8 cellular contexts compared by ENCODE assay signal in the genomic region with DNA sequence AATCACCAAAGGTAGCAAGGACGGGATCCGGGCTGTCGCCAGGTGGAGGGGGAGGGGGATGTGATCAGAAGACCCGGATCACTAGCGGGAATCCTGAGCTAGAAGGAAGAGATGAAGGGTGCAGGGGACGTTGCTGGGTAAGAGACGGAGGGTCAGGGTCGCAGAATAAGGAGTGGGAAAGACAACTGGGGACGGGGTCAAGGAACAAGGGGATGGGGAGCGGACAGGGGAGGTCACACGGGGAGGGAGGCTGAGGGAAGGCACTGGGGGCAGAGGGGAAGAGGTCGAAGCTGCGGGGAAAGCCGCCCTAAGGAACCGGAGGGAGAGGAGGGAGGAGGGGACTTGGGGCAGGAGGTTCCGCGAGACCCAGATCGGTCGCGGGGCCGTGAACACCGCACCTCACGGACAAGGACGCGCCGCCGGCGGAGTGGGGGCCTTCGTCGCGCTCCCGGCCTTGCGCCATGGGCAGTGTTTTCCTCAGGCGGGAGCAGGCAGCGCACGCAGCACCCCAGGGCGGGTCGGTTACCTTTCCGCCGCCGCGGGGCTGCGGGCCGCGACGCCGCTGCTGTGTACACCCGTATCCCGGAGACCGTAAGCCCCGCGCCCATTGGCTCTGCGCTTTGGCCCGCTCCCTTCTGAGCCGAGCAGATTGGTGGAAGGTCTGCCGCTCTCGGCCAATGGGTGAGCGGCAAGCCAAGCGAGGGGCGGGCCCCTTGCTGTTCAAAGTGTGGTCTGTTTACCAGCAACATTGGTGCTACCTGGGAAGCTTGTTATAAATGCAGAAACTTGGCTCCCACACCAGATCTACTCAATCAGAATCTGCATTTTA. TPM values are rescaled to one million over a fixed set of nuclear protein-coding genes. Genes with fewer than 3 reads are reported as not detected.
DNase-seq lines count a peak whose midpoint lies in the region; ATAC-seq and TF ChIP-seq lines count a peak whose summit lies in the region.

CFAP43 (minus strand) TSS at position 581 of the 829 bp plus-strand sequence; CDS start at position 463, 118 bp downstream.

- intact Hi-C loops in head of caudate nucleus (cut with DNase I) = no loop called here

- H2AFZ ChIP-seq in SU-DHL-6 (ENCODE audit: low read depth, low read length, severe bottlenecking) = peak within 1 kb of the TSS; percentile 48

- peak within 1 kb of the TSS; percentile 29; the same call in 1 of the 2 replicates for H3K9ac ChIP-seq in SU-DHL-6 (ENCODE audit: low read length)

- DNase-seq in GM03348 (ENCODE audit: low spot score) (peak; percentile 100), NCI-H1092 treated with DMSO at 0.1 percent for 48 hours (lab: John Stamatoyannopoulos, UW) (peak; percentile 84), head of caudate nucleus (peak; percentile 94 to 99 (median 98)), omental fat pad (ENCODE audit: low spot score) (peak; percentile 100)
- peak; percentile 97 for DNase-seq in activated naive CD8-positive, alpha-beta T cell treated with anti-CD3 and anti-CD28 coated beads, Interleukin-2, amount 50 U/mL, for 16 hours (ENCODE audit: low read depth, low spot score)

- H3K36me3 ChIP-seq in SU-DHL-6 (ENCODE audit: low read length) = no peaks in the 10 kb centered on the region

- peak within 1 kb of the TSS; percentile 37 for H3K4me3 ChIP-seq in SU-DHL-6 (ENCODE audit: insufficient read depth, low read length, poor library complexity, severe bottlenecking)

- H3K9me3 ChIP-seq in SU-DHL-6 (ENCODE audit: insufficient read depth, low read length) = peaks cover 24% of the 10 kb centered on the region; the same call in 1 of the 2 replicates

- H4K20me1 ChIP-seq in SU-DHL-6 (ENCODE audit: low read depth, low read length) = no peaks in the 10 kb centered on the region

- peak within 1 kb of the TSS; percentile 40 for H3K4me2 ChIP-seq in SU-DHL-6 (ENCODE audit: low read depth, low read length, poor library complexity, severe bottlenecking)

- peak; percentile 100 for ATAC-seq in HG02610 (IDR thresholded peaks at IDR 0.05; ENCODE audit: unreplicated experiment)
- ATAC-seq in omental fat pad (ENCODE audit: low FRiP score) = peak; percentile 100

- H3K27me3 ChIP-seq in SU-DHL-6 (ENCODE audit: low read length) = no peaks in the 10 kb centered on the region

- no peaks in the 10 kb centered on the region for H3K79me2 ChIP-seq in SU-DHL-6 (ENCODE audit: insufficient read depth, low read length)

- H3K9me2 ChIP-seq in SU-DHL-6 (replicated peaks; ENCODE audit: insufficient read depth, low read length) = no peaks in the 10 kb centered on the region

- TF ChIP-seq CTCF in SU-DHL-6 (IDR thresholded peaks at IDR 0.05; ENCODE audit: insufficient read depth, low read length, poor library complexity, severe bottlenecking) = no peak
- TF ChIP-seq CTCF in omental fat pad (IDR thresholded peaks at IDR 0.05) = no peak

- H3K27ac ChIP-seq in SU-DHL-6 (ENCODE audit: low read depth, low read length) (no peak within 1 kb of the TSS), temporal lobe (ENCODE audit: low read depth, low read length) (no peak within 1 kb of the TSS)

- H3F3A ChIP-seq in SU-DHL-6 (ENCODE audit: insufficient read depth) = no peaks in the 10 kb centered on the region

RNA-seq across cellular contexts. Expression of gene CFAP43, which starts in this region (rescaled TPM):
- total RNA-seq in omental fat pad = under 1 TPM in 3 of 4 donors, not detected in 1; 0.38 to 0.84 (median 0.60) TPM
- total RNA-seq in temporal lobe = 10.6 TPM

Comparison
In these comparisons a context has a peak if more than half of its experiments do, and no peak if none do; other contexts are left out.
1. Peak in DNase-seq and ATAC-seq in omental fat pad; RNA of the gene not detected or under 1 TPM.